ENCODE assay signal across 13 cellular contexts in genomic region chr16:35188288-35189155, GRCh38.
DNase-seq lines count a peak whose midpoint lies in the region; ATAC-seq and TF ChIP-seq lines count a peak whose summit lies in the region.
"Had no signal": no experiment of that assay in that cellular context is flagged by ENCODE, and none has a peak within 500 bp of the region (broad histone marks: within the 10 kb centered on the region; RNA-seq: fewer than 3 reads in every experiment).

No MANE protein-coding gene starts in this region.

- no peak for TF ChIP-seq POLR2A in GM18505 (IDR thresholded peaks at IDR 0.05; ENCODE audit: borderline replicate concordance, extremely low read depth, insufficient read depth, insufficient read length)

- H3K4me1 Mint-ChIP-seq in activated CD4-positive, alpha-beta memory T cell treated with anti-CD3 and anti-CD28 coated beads for 36 hours (ENCODE audit: low read depth) = no peaks in the 10 kb centered on the region
- H3K4me1 Mint-ChIP-seq: immature natural killer cell, nephron progenitor cell had no signal

- H3K9me3 Mint-ChIP-seq in activated CD4-positive, alpha-beta memory T cell treated with anti-CD3 and anti-CD28 coated beads for 36 hours = peaks cover 14% of the 10 kb centered on the region

- intact Hi-C loops in activated CD4-positive, alpha-beta memory T cell treated with anti-CD3 and anti-CD28 coated beads for 36 hours (cut with micrococcal nuclease) = no loop called here

- DNase-seq in GDM1 (lab: John Stamatoyannopoulos, UW) (peak; percentile 4), HuH-7.5 (ENCODE audit: low spot score) (peak; percentile 16), SHP77 treated with DMSO at 0.1 percent for 48 hours (lab: John Stamatoyannopoulos, UW) (peak; percentile 46), left lobe of liver (ENCODE audit: low spot score) (peak; percentile 59)
- no peak for DNase-seq in activated CD4-positive, alpha-beta memory T cell treated with anti-CD3 and anti-CD28 coated beads for 36 hours
- DNase-seq in activated CD4-positive, alpha-beta T cell treated with anti-CD3 and anti-CD28 coated beads, Interleukin-2, amount 50 U/mL, for 48 hours = no peak
- DNase-seq: activated CD4-positive, CD25-positive, alpha-beta regulatory T cell; DMS153; immature natural killer cell; Kasumi-1; nephron progenitor cell had no signal

- CTCF ChIA-PET in activated CD4-positive, alpha-beta memory T cell treated with anti-CD3 and anti-CD28 coated beads for 36 hours (lab: Charles Lee) = no interaction called here

- no peak overlapping the region for H3K4me3 Mint-ChIP-seq in activated CD4-positive, alpha-beta memory T cell treated with anti-CD3 and anti-CD28 coated beads for 36 hours
- H3K4me3 Mint-ChIP-seq: immature natural killer cell, nephron progenitor cell had no signal

- no peak overlapping the region for H3K27ac Mint-ChIP-seq in activated CD4-positive, alpha-beta memory T cell treated with anti-CD3 and anti-CD28 coated beads for 36 hours
- H3K27ac Mint-ChIP-seq: immature natural killer cell, nephron progenitor cell had no signal

- POLR2A ChIA-PET in activated CD4-positive, alpha-beta memory T cell treated with anti-CD3 and anti-CD28 coated beads for 36 hours (lab: Charles Lee) = no interaction called here

- ATAC-seq in left lobe of liver (peak; percentile 98), HG03432 (IDR thresholded peaks at IDR 0.05; ENCODE audit: unreplicated experiment) (no peak), GM18505 (IDR thresholded peaks at IDR 0.05; ENCODE audit: unreplicated experiment) (no peak)

- H3K36me3 Mint-ChIP-seq in activated CD4-positive, alpha-beta memory T cell treated with anti-CD3 and anti-CD28 coated beads for 36 hours = peaks cover 2% of the 10 kb centered on the region

- no peaks in the 10 kb centered on the region for H3K27me3 Mint-ChIP-seq in activated CD4-positive, alpha-beta memory T cell treated with anti-CD3 and anti-CD28 coated beads for 36 hours

Comparison
In these comparisons a context has a peak if more than half of its experiments do, and no peak if none do; other contexts are left out.
1. DNase-seq: peak in GDM1 (single experiment), HuH-7.5 (single experiment), SHP77 treated with DMSO at 0.1 percent for 48 hours (single experiment) and left lobe of liver (single experiment); none in activated CD4-positive, alpha-beta memory T cell treated with anti-CD3 and anti-CD28 coated beads for 36 hours (single experiment) and activated CD4-positive, alpha-beta T cell treated with anti-CD3 and anti-CD28 coated beads, Interleukin-2, amount 50 U/mL, for 48 hours (0 of 2).